ENCODE assay signal across 6 cellular contexts in genomic region chr4:188484256-188484655, GRCh38.
"Had no signal": no experiment of that assay in that cellular context is flagged by ENCODE, and none has a peak within 500 bp of the region (broad histone marks: within the 10 kb centered on the region; RNA-seq: fewer than 3 reads in every experiment).

No MANE protein-coding gene starts in this region.

- DNase-seq: GOT3, H7, HCEC 1CT, IMR-90, KG1 had no signal

- ATAC-seq: K562 had no signal

- H3K4me3 ChIP-seq: K562 had no signal
